In the genomic region with DNA sequence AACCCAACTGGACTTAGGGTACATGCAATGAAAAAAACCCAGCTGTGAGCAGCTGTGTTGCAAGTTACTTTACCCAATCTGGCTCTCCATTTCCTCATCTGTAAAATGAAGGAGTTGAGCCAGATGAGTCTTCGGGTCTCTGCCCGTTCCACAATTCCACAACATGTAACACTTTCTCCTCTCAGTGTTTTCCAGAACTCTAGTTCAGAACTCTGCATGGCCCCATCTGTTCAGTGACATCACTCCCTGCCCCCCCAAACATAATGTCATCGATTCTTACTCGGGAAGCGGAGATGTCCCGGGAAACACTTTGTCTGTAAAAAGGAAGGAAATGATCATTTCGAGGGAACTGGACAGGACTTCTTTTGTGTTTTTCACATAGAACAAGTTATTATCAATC, we compare ENCODE assay signal across 10 cellular contexts. TPM values are rescaled to one million over a fixed set of nuclear protein-coding genes. Genes with fewer than 3 reads are reported as not detected.
DNase-seq lines count a peak whose midpoint lies in the region; TF ChIP-seq lines count a peak whose summit lies in the region.
"Had no signal": no experiment of that assay in that cellular context is flagged by ENCODE, and none has a peak within 500 bp of the region (broad histone marks: within the 10 kb centered on the region; RNA-seq: fewer than 3 reads in every experiment).

No MANE protein-coding gene starts in this region.

- H3K9ac ChIP-seq in Loucy (ENCODE audit: low read depth, low read length, poor library complexity, severe bottlenecking) (peak overlapping the region; percentile 53), liver (ENCODE audit: low read depth in 1 of 2, low read length in 2 of 2) (no peak overlapping the region)

- no peak for TF ChIP-seq RAD21 in liver (IDR thresholded peaks at IDR 0.05)

- no peaks in the 10 kb centered on the region for H3K9me2 ChIP-seq in Loucy (replicated peaks; ENCODE audit: low read depth, low read length)

- H3K9me3 ChIP-seq in Loucy (ENCODE audit: insufficient read depth, low read depth, low read length), result no peaks in the 10 kb centered on the region
- H3K9me3 ChIP-seq in liver (ENCODE audit: control insufficient read depth in 4 of 4, low read length in 3 of 4), result no peaks in the 10 kb centered on the region
- H3K9me3 ChIP-seq in stomach, result no peaks in the 10 kb centered on the region
- H3K9me3 ChIP-seq: adrenal gland had no signal

- H3K4me1 ChIP-seq in Loucy (ENCODE audit: insufficient read depth, low read length, poor library complexity, severe bottlenecking) (peaks cover 65% of the 10 kb centered on the region), liver (ENCODE audit: control insufficient read depth in 4 of 4, insufficient read depth in 4 of 4, low read length in 3 of 4) (peaks cover 7 to 38% (median 27%) of the 10 kb centered on the region in 4 donors), stomach (peaks cover 56 to 72% (median 70%) of the 10 kb centered on the region in 4 donors)

- TF ChIP-seq EP300 in stomach (IDR thresholded peaks at IDR 0.05), result no peak

- peak overlapping the region; percentile 82 for H3K4me3 ChIP-seq in Loucy (ENCODE audit: low read length, poor library complexity, severe bottlenecking)
- H3K4me3 ChIP-seq in epithelial cell of esophagus (ENCODE audit: low read length), result peak overlapping the region; percentile 94
- H3K4me3 ChIP-seq in liver (ENCODE audit: low read depth in 1 of 3, low read length in 3 of 3), result no peak overlapping the region
- no peak overlapping the region for H3K4me3 ChIP-seq in stomach
- H3K4me3 ChIP-seq: adrenal gland had no signal

- no peak for TF ChIP-seq POLR2A in stomach (IDR thresholded peaks at IDR 0.05)

- H3F3A ChIP-seq in Loucy (ENCODE audit: low read depth), result no peaks in the 10 kb centered on the region

- intact Hi-C loops in stomach (cut with DNase I; ENCODE audit: low total_unique reads), result no loop called here

- H3K27me3 ChIP-seq in Loucy (ENCODE audit: insufficient read depth, low read length, poor library complexity, severe bottlenecking) (no peaks in the 10 kb centered on the region), liver (ENCODE audit: control insufficient read depth in 4 of 4, insufficient read depth in 4 of 4, low read length in 3 of 4) (no peaks in the 10 kb centered on the region), stomach (peaks cover 0 to 22% (median 0%) of the 10 kb centered on the region in 3 donors)
- H3K27me3 ChIP-seq: adrenal gland had no signal

- TF ChIP-seq CTCF in Loucy (conservative IDR thresholded peaks at IDR 0.05; ENCODE audit: low read length) (no peak), epithelial cell of esophagus (IDR thresholded peaks at IDR 0.05; ENCODE audit: insufficient read depth, low read depth, low read length, missing control alignments) (no peak), liver (IDR thresholded peaks at IDR 0.05; ENCODE audit: low read depth, low read length, missing input control) (no peak), stomach (IDR thresholded peaks at IDR 0.05) (no peak)

- peak overlapping the region; percentile 89 for H3K4me2 ChIP-seq in Loucy (ENCODE audit: low read depth, low read length, poor library complexity, severe bottlenecking)

- H3K79me2 ChIP-seq in Loucy (ENCODE audit: insufficient read depth, low read length), result peaks cover 67% of the 10 kb centered on the region

- DNase-seq in epithelial cell of esophagus (ENCODE audit: low read depth) (no peak), stomach (no peak), NCI-H345 treated with DMSO at 0.1 percent for 48 hours (lab: John Stamatoyannopoulos, UW; ENCODE audit: unreplicated experiment) (no peak), NCI-H146 treated with DMSO at 0.1 percent for 48 hours (lab: John Stamatoyannopoulos, UW; ENCODE audit: unreplicated experiment) (no peak)
- no peak for DNase-seq in stimulated activated CD4-positive, alpha-beta T cell treated with anti-CD3 and anti-CD28 coated beads, Interleukin-2, amount 100 ng/mL, for 48 hours
- DNase-seq in stimulated activated naive CD4-positive, alpha-beta T cell treated with Interleukin-2 at 50 U/mL for 16 hours (lab: John Stamatoyannopoulos, UW), result no peak
- DNase-seq: activated CD8-positive, alpha-beta memory T cell treated with anti-CD3 and anti-CD28 coated beads, Interleukin-2, amount 10 ng/mL, durations not matched to agents 7 days and 5 days; adrenal gland had no signal

- no peaks in the 10 kb centered on the region for H3K36me3 ChIP-seq in Loucy (ENCODE audit: insufficient read depth, low read length)
- no peaks in the 10 kb centered on the region for H3K36me3 ChIP-seq in liver (ENCODE audit: control insufficient read depth in 4 of 4, insufficient read depth in 3 of 4, low read depth in 1 of 4, low read length in 3 of 4)
- no peaks in the 10 kb centered on the region for H3K36me3 ChIP-seq in stomach
- H3K36me3 ChIP-seq: adrenal gland had no signal

- peaks cover 9% of the 10 kb centered on the region for H4K20me1 ChIP-seq in Loucy (ENCODE audit: insufficient read depth, low read length, poor library complexity, severe bottlenecking)

- H3K27ac ChIP-seq in liver (ENCODE audit: low read depth in 1 of 2, low read length in 2 of 2), result peak overlapping the region in 1 of 2 donors; percentile 37
- H3K27ac ChIP-seq in stomach, result peak overlapping the region in 4 of 5 donors; percentile 66 to 83 (median 80)

- WGBS in liver, result 71% methylated on average over 7 of the region's 7 CpGs
- 62 to 84% (median 71%) methylated on average over 7 of the region's 7 CpGs for WGBS in stomach, 5 donors

- H2AFZ ChIP-seq in Loucy (ENCODE audit: low read length), result no peak overlapping the region

TF ChIP-seq in liver, 16 proteins besides CTCF, POLR2A, EP300 and RAD21:
- TF ChIP-seq, protein P1, sequence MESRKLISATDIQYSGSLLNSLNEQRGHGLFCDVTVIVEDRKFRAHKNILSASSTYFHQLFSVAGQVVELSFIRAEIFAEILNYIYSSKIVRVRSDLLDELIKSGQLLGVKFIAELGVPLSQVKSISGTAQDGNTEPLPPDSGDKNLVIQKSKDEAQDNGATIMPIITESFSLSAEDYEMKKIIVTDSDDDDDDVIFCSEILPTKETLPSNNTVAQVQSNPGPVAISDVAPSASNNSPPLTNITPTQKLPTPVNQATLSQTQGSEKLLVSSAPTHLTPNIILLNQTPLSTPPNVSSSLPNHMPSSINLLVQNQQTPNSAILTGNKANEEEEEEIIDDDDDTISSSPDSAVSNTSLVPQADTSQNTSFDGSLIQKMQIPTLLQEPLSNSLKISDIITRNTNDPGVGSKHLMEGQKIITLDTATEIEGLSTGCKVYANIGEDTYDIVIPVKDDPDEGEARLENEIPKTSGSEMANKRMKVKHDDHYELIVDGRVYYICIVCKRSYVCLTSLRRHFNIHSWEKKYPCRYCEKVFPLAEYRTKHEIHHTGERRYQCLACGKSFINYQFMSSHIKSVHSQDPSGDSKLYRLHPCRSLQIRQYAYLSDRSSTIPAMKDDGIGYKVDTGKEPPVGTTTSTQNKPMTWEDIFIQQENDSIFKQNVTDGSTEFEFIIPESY (IDR thresholded peaks at IDR 0.05), result no peak
- no peak for TF ChIP-seq RXRA (IDR thresholded peaks at IDR 0.05)
- TF ChIP-seq YY1 (IDR thresholded peaks at IDR 0.05), result no peak
- TF ChIP-seq SP1 (IDR thresholded peaks at IDR 0.05), result no peak
- peak; percentile 56 for TF ChIP-seq NR2F2 (IDR thresholded peaks at IDR 0.05)
- no peak for TF ChIP-seq TAF1 (conservative IDR thresholded peaks at IDR 0.05)
- no peak for TF ChIP-seq FOXA2 (IDR thresholded peaks at IDR 0.05)
- TF ChIP-seq, protein P2, sequence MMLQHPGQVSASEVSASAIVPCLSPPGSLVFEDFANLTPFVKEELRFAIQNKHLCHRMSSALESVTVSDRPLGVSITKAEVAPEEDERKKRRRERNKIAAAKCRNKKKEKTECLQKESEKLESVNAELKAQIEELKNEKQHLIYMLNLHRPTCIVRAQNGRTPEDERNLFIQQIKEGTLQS (IDR thresholded peaks at IDR 0.05), result no peak
TF ChIP-seq in liver: peak in this region for 1.

RNA-seq across cellular contexts. Expression of a gene that starts 2.5 kb away (rescaled TPM):
- 1 to 10 TPM; 4.5 to 5.5 TPM for total RNA-seq in liver
- polyA plus RNA-seq in liver, result 1 to 10 TPM in 1 of 2 donors, under 1 TPM in 1; 0.82 to 3.3 TPM
- 10 to 100 TPM; 15.2 to 51.6 (median 23.2) TPM for total RNA-seq in stomach
- polyA plus RNA-seq in stomach, result 10 to 100 TPM; 12.8 to 42.6 (median 24.7) TPM

Comparison
In these comparisons a context has a peak if more than half of its experiments do, and no peak if none do; other contexts are left out.
1. H3K4me3 ChIP-seq: peak in Loucy (single experiment) and epithelial cell of esophagus (single experiment); none in liver (0 of 3) and stomach (0 of 4).